20 cellular contexts compared by ENCODE assay signal in genomic region chr1:201452881-201453280, GRCh38. TPM values are rescaled to one million over a fixed set of nuclear protein-coding genes. Genes with fewer than 3 reads are reported as not detected.
"Had no signal": no experiment of that assay in that cellular context is flagged by ENCODE, and none has a peak within 500 bp of the region (broad histone marks: within the 10 kb centered on the region; RNA-seq: fewer than 3 reads in every experiment).

No MANE protein-coding gene starts in this region.

- H3K36me3 ChIP-seq: lower lobe of right lung, thoracic aorta had no signal

- ATAC-seq: activated CD4-positive, alpha-beta T cell treated with anti-CD3 and anti-CD28 coated beads for 36 hours; body of pancreas; lower lobe of right lung; sciatic nerve; stimulated activated memory B cell treated with anti-CD40 and anti-IgM and Interleukin-4, amounts not matched to agents 10 μg/mL and 1 μg/mL and 100 μg/mL, for 72 hours; WTC11 had no signal

- DNase-seq: activated CD4-positive, alpha-beta memory T cell treated with anti-CD3 and anti-CD28 coated beads, Interleukin-2, amount 10 ng/mL, durations not matched to agents 7 days and 5 days; activated CD4-positive, alpha-beta T cell treated with anti-CD3 and anti-CD28 coated beads for 36 hours; activated naive CD4-positive, alpha-beta T cell treated with Interleukin-2 at 50 U/mL for 16 hours; activated naive CD8-positive, alpha-beta T cell treated with anti-CD3 and anti-CD28 coated beads, Interleukin-2, amount 10 ng/mL, durations not matched to agents 7 days and 5 days; activated T-cell treated with anti-CD3 and anti-CD28 coated beads, Interleukin-2, amount 50 U/mL, for 1 hour; amygdala; body of pancreas; caudate nucleus; hypothalamus; islet precursor cell; lower lobe of right lung; stimulated activated CD4-positive, alpha-beta T cell treated with anti-CD3 and anti-CD28 coated beads, Interleukin-4, amount 100 ng/mL, for 4 hours; T-helper 2 cell had no signal

- H3K27me3 ChIP-seq: body of pancreas had no signal

- H3K9me3 ChIP-seq: body of pancreas, lower lobe of right lung, thoracic aorta had no signal

- H3K27ac ChIP-seq: body of pancreas, lower lobe of right lung, thoracic aorta had no signal

- H3K4me3 ChIP-seq: body of pancreas, lower lobe of right lung, thoracic aorta had no signal

RNA-seq across cellular contexts. Expression of gene TNNI1, which starts 31.4 kb away (rescaled TPM):
- total RNA-seq: activated CD4-positive, alpha-beta memory T cell treated with anti-CD3 and anti-CD28 coated beads, Interleukin-2, amount 10 ng/mL, durations not matched to agents 7 days and 5 days; activated CD4-positive, alpha-beta T cell treated with anti-CD3 and anti-CD28 coated beads for 36 hours; activated naive CD8-positive, alpha-beta T cell treated with anti-CD3 and anti-CD28 coated beads, Interleukin-2, amount 10 ng/mL, durations not matched to agents 7 days and 5 days; activated T-helper 2 cell treated with anti-CD3 and anti-CD28 coated beads, Interferon-gamma antibody, Interleukin-2, Interleukin-4, amounts not matched to agents 10 μg/mL and 5 μg/mL and 100 μg/mL, durations not matched to agents 14 hours and 24 hours and 36 hours; body of pancreas; fibroblast of lung had no signal

RNA-seq across cellular contexts. Expression of gene LAD1, which starts 53.8 kb away (rescaled TPM):
- total RNA-seq: activated CD4-positive, alpha-beta memory T cell treated with anti-CD3 and anti-CD28 coated beads, Interleukin-2, amount 10 ng/mL, durations not matched to agents 7 days and 5 days; activated CD4-positive, alpha-beta T cell treated with anti-CD3 and anti-CD28 coated beads for 36 hours; activated naive CD8-positive, alpha-beta T cell treated with anti-CD3 and anti-CD28 coated beads, Interleukin-2, amount 10 ng/mL, durations not matched to agents 7 days and 5 days; activated T-helper 2 cell treated with anti-CD3 and anti-CD28 coated beads, Interferon-gamma antibody, Interleukin-2, Interleukin-4, amounts not matched to agents 10 μg/mL and 5 μg/mL and 100 μg/mL, durations not matched to agents 14 hours and 24 hours and 36 hours; fibroblast of lung; frontal cortex had no signal
- polyA plus RNA-seq: fibroblast of lung had no signal
